In the genomic region with DNA sequence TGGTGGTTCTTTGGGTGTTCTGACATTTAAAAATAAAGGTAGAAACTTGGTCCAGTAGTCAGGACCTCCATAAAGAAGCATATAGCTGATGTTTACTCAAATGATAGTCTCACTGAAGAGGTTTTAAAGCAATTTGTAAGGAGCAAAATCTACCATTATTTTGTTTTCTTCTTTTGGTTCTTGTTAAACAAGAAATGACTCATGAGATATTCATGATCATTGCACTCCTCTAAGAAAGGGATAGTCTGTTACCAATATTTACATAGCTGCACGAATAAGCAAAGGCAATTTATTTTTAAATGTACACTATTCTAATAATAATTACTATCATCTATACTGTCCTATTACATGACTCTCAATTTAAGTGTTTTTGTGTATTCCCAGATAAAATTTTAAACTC, we compare ENCODE assay signal across 28 cellular contexts.
"Had no signal": no experiment of that assay in that cellular context is flagged by ENCODE, and none has a peak within 500 bp of the region (broad histone marks: within the 10 kb centered on the region; RNA-seq: fewer than 3 reads in every experiment).

No MANE protein-coding gene starts in this region.

- ATAC-seq: activated T-helper 17 cell treated with anti-CD3 and anti-CD28 coated beads, Interleukin-2, amount 50 U/mL, for 72 hours; left cardiac atrium; naive thymus-derived CD4-positive, alpha-beta T cell; psoas muscle; upper lobe of right lung had no signal

- DNase-seq: activated CD4-positive, alpha-beta memory T cell treated with anti-CD3 and anti-CD28 coated beads for 36 hours; activated CD4-positive, alpha-beta T cell treated with anti-CD3 and anti-CD28 coated beads for 4 hours; activated CD8-positive, alpha-beta memory T cell treated with anti-CD3 and anti-CD28 coated beads, Interleukin-2, amount 50 U/mL, for 4 hours; activated gamma-delta T cell treated with Interleukin-2 at 50 U/mL for 16 hours; activated naive CD4-positive, alpha-beta T cell treated with anti-CD3 and anti-CD28 coated beads, Interleukin-2, amount 50 U/mL, for 16 hours; activated T-cell treated with anti-CD3 and anti-CD28 coated beads, Interleukin-2, amount 50 U/mL, for 24 hours; amygdala; cerebellar nuclear complex; colonic mucosa; effector CD8-positive, alpha-beta T cell; head of caudate nucleus; hippocampal formation; left cardiac atrium; midbrain; naive thymus-derived CD4-positive, alpha-beta T cell; nucleus accumbens; psoas muscle; stimulated activated CD4-positive, alpha-beta T cell treated with anti-CD3 and anti-CD28 coated beads, Interleukin-15, amount 100 ng/mL, for 24 hours; stimulated activated CD4-positive, alpha-beta T cell treated with anti-CD3 and anti-CD28 coated beads, Interleukin-2, amount 100 ng/mL, for 24 hours; stimulated activated naive CD4-positive, alpha-beta T cell; tibial artery; upper lobe of right lung had no signal

- H3K4me1 ChIP-seq: colonic mucosa, parathyroid adenoma, psoas muscle, right atrium auricular region, suprapubic skin, tibial artery, upper lobe of right lung had no signal

- H3K9me3 ChIP-seq: colonic mucosa, psoas muscle, right atrium auricular region, suprapubic skin, tibial artery, upper lobe of right lung had no signal

- H3K79me2 ChIP-seq: parathyroid adenoma had no signal

- H3K27ac ChIP-seq: cardiac muscle cell, colonic mucosa, parathyroid adenoma, psoas muscle, right atrium auricular region, suprapubic skin, tibial artery, upper lobe of right lung, VCaP had no signal

- H3K36me3 ChIP-seq: cardiac muscle cell, colonic mucosa, right atrium auricular region, suprapubic skin, tibial artery, upper lobe of right lung had no signal

- H3K9ac ChIP-seq: parathyroid adenoma had no signal

- H3K27me3 ChIP-seq: cardiac muscle cell, colonic mucosa, right atrium auricular region, suprapubic skin, tibial artery, upper lobe of right lung had no signal

- H3K4me3 ChIP-seq: cardiac muscle cell, colonic mucosa, psoas muscle, right atrium auricular region, suprapubic skin, tibial artery, upper lobe of right lung had no signal

- H2AFZ ChIP-seq: parathyroid adenoma had no signal
